19 cellular contexts compared by ENCODE assay signal in genomic region chr14:91693342-91693741, GRCh38. TPM values are rescaled to one million over a fixed set of nuclear protein-coding genes. Genes with fewer than 3 reads are reported as not detected.
DNase-seq lines count a peak whose midpoint lies in the region; ATAC-seq lines count a peak whose summit lies in the region.
"Had no signal": no experiment of that assay in that cellular context is flagged by ENCODE, and none has a peak within 500 bp of the region (broad histone marks: within the 10 kb centered on the region; RNA-seq: fewer than 3 reads in every experiment).

No MANE protein-coding gene starts in this region.

- CTCF ChIA-PET in activated CD4-positive, alpha-beta T cell treated with anti-CD3 and anti-CD28 coated beads for 36 hours (lab: Charles Lee), result interaction anchor here (1.2 kb wide), 1 partner anchor 35 kb away, joined by 3 read pairs; no protein-coding TSS in a partner anchor

- DNase-seq in Daoy (ENCODE audit: low read depth), result peak; percentile 29
- DNase-seq in MV-4-11 (lab: John Stamatoyannopoulos, UW), result peak; percentile 61
- DNase-seq in mucosa of gallbladder (ENCODE audit: low spot score), result peak; percentile 41
- no peak for DNase-seq in NCI-H128 (lab: John Stamatoyannopoulos, UW; ENCODE audit: unreplicated experiment)
- DNase-seq in NCI-H774 (lab: John Stamatoyannopoulos, UW), result no peak
- DNase-seq in activated CD4-positive, alpha-beta T cell treated with anti-CD3 and anti-CD28 coated beads for 36 hours, result no peak
- DNase-seq: activated CD4-positive, alpha-beta T cell treated with anti-CD3 and anti-CD28 coated beads, Interleukin-2, amount 50 U/mL, for 1 hour; activated T-cell treated with anti-CD3 and anti-CD28 coated beads, Interleukin-2, amount 50 U/mL, for 4 hours; DMS79 treated with DMSO at 0.1 percent for 48 hours; islet precursor cell; NCI-H2081 treated with DMSO at 0.1 percent for 48 hours; NCI-H82; ovary; stimulated activated naive B cell treated with anti-CD40 and anti-IgM and Interleukin-4, amounts not matched to agents 10 μg/mL and 1 μg/mL and 100 μg/mL, for 72 hours; T-helper 2 cell had no signal

- POLR2A ChIA-PET in activated CD4-positive, alpha-beta T cell treated with anti-CD3 and anti-CD28 coated beads for 36 hours (lab: Charles Lee), result no interaction called here

- ATAC-seq in esophagus mucosa, result peak; percentile 99
- no peak for ATAC-seq in HG02798 (IDR thresholded peaks at IDR 0.05; ENCODE audit: poor library complexity, unreplicated experiment)
- no peak for ATAC-seq in activated CD4-positive, alpha-beta T cell treated with anti-CD3 and anti-CD28 coated beads for 36 hours
- ATAC-seq: activated T-cell treated with anti-CD3 and anti-CD28 coated beads, Interleukin-2, amount 50 U/mL, for 4 hours; GM12878; stimulated activated naive B cell treated with anti-CD40 and anti-IgM and Interleukin-4, amounts not matched to agents 10 μg/mL and 1 μg/mL and 100 μg/mL, for 72 hours had no signal

- H3K4me3 Mint-ChIP-seq in activated CD4-positive, alpha-beta T cell treated with anti-CD3 and anti-CD28 coated beads for 36 hours, result no peak overlapping the region
- H3K4me3 Mint-ChIP-seq: activated T-cell treated with anti-CD3 and anti-CD28 coated beads, Interleukin-2, amount 50 U/mL, for 4 hours; central memory CD8-positive, alpha-beta T cell; stimulated activated naive B cell treated with anti-CD40 and anti-IgM and Interleukin-4, amounts not matched to agents 10 μg/mL and 1 μg/mL and 100 μg/mL, for 72 hours had no signal

- no peaks in the 10 kb centered on the region for H3K27me3 Mint-ChIP-seq in activated CD4-positive, alpha-beta T cell treated with anti-CD3 and anti-CD28 coated beads for 36 hours

- no peak overlapping the region for H3K27ac Mint-ChIP-seq in activated CD4-positive, alpha-beta T cell treated with anti-CD3 and anti-CD28 coated beads for 36 hours
- H3K27ac Mint-ChIP-seq: stimulated activated naive B cell treated with anti-CD40 and anti-IgM and Interleukin-4, amounts not matched to agents 10 μg/mL and 1 μg/mL and 100 μg/mL, for 72 hours had no signal

- intact Hi-C loops in activated CD4-positive, alpha-beta T cell treated with anti-CD3 and anti-CD28 coated beads for 36 hours (cut with DNase I, micrococcal nuclease), result no loop called here

- peaks cover 9% of the 10 kb centered on the region for H3K4me1 Mint-ChIP-seq in activated CD4-positive, alpha-beta T cell treated with anti-CD3 and anti-CD28 coated beads for 36 hours
- H3K4me1 Mint-ChIP-seq: central memory CD8-positive, alpha-beta T cell had no signal

- peaks cover 8% of the 10 kb centered on the region for H3K36me3 Mint-ChIP-seq in activated CD4-positive, alpha-beta T cell treated with anti-CD3 and anti-CD28 coated beads for 36 hours (ENCODE audit: low read depth)

- H3K9me3 Mint-ChIP-seq in activated CD4-positive, alpha-beta T cell treated with anti-CD3 and anti-CD28 coated beads for 36 hours (ENCODE audit: low read depth), result peaks cover 9% of the 10 kb centered on the region

RNA-seq across cellular contexts. Expression of gene CATSPERB, which starts 38.5 kb away (rescaled TPM):
- total RNA-seq in Daoy (2014; rRNA removed; shearing (Covaris generic)), result not detected in 2 replicates
- 3.3 TPM for total RNA-seq in esophagus mucosa
- 10.5 TPM for total RNA-seq in mucosa of gallbladder
- total RNA-seq in activated CD4-positive, alpha-beta T cell treated with anti-CD3 and anti-CD28 coated beads for 36 hours, result under 1 TPM; 0.07 to 0.91 TPM
- total RNA-seq: GM12878 had no signal

Comparison
In these comparisons a context has a peak if more than half of its experiments do, and no peak if none do; other contexts are left out.
1. DNase-seq: peak in Daoy (single experiment), MV-4-11 (single experiment) and mucosa of gallbladder (single experiment); none in NCI-H128 (single experiment), NCI-H774 (single experiment) and activated CD4-positive, alpha-beta T cell treated with anti-CD3 and anti-CD28 coated beads for 36 hours (single experiment).